22 cellular contexts compared by ENCODE assay signal in genomic region chr6:4297348-4297747, GRCh38.
DNase-seq lines count a peak whose midpoint lies in the region; ATAC-seq and TF ChIP-seq lines count a peak whose summit lies in the region.
"Had no signal": no experiment of that assay in that cellular context is flagged by ENCODE, and none has a peak within 500 bp of the region (broad histone marks: within the 10 kb centered on the region; RNA-seq: fewer than 3 reads in every experiment).

No MANE protein-coding gene starts in this region.

- peaks cover 3% of the 10 kb centered on the region in 2 experiments for H3K36me3 ChIP-seq in trophoblast cell (ENCODE audit: control insufficient read depth in 1 of 2, insufficient read depth in 2 of 2, low read length in 2 of 2)
- H3K36me3 ChIP-seq: BE2C had no signal

- H3K4me3 Mint-ChIP-seq in WTC11 = no peak overlapping the region
- H3K4me3 Mint-ChIP-seq: T-helper 17 cell had no signal

- H3K4me2 ChIP-seq in trophoblast cell (ENCODE audit: low read length) = no peak overlapping the region
- H3K4me2 ChIP-seq: PC-9 had no signal

- no peak for TF ChIP-seq CTCF in WTC11 (IDR thresholded peaks at IDR 0.05)

- H3K4ac ChIP-seq in trophoblast cell (ENCODE audit: low read depth, low read length) = no peak overlapping the region

- no CpG with 5 or more reads among the region's 7 CpGs for WGBS in trophoblast cell (ENCODE audit: extremely low coverage, insufficient coverage, insufficient read length)

- H3K27ac Mint-ChIP-seq in WTC11 = no peak overlapping the region
- H3K27ac Mint-ChIP-seq: T-helper 17 cell had no signal

- no peak overlapping the region for H2AK5ac ChIP-seq in trophoblast cell (ENCODE audit: low read length)

- DNase-seq in D341Med (ENCODE audit: low spot score) = peak; percentile 3
- DNase-seq in NCI-H2227 treated with DMSO at 0.1 percent for 48 hours (lab: John Stamatoyannopoulos, UW) = peak; percentile 32
- DNase-seq in islet precursor cell = peak; percentile 79
- peak in 1 of 2 donors; percentile 40 for DNase-seq in trophoblast cell
- DNase-seq in NCI-H69 (lab: John Stamatoyannopoulos, UW) = no peak
- no peak for DNase-seq in WTC11 (ENCODE audit: low spot score)
- DNase-seq: BE2C, DMS79, KBM-7, MM.1S, NCI-H1092, NCI-H1694, NCI-H2081 treated with DMSO at 0.1 percent for 48 hours, NCI-H524 treated with DMSO at 0.1 percent for 48 hours, PC-9, SHP77, SW 1271, T-helper 17 cell had no signal

- no peaks in the 10 kb centered on the region for H3K79me2 ChIP-seq in trophoblast cell (ENCODE audit: control insufficient read depth, insufficient read depth, low read length, poor library complexity)

- no peak overlapping the region for H4K12ac ChIP-seq in trophoblast cell (ENCODE audit: low read depth, low read length)

- H2BK5ac ChIP-seq in trophoblast cell (ENCODE audit: low read depth, low read length, poor library complexity) = no peak overlapping the region

- no peak overlapping the region for H2BK120ac ChIP-seq in trophoblast cell (ENCODE audit: insufficient read depth, low read length, poor library complexity)

- peaks cover 1% of the 10 kb centered on the region for H3K9me3 ChIP-seq in trophoblast cell (ENCODE audit: insufficient read depth, low read depth, low read length)
- H3K9me3 ChIP-seq: BE2C had no signal

- peaks cover 4% of the 10 kb centered on the region for H3K4me1 Mint-ChIP-seq in WTC11
- H3K4me1 Mint-ChIP-seq: T-helper 17 cell had no signal

- no peak overlapping the region for H3K27ac ChIP-seq in trophoblast cell (ENCODE audit: low read depth, low read length)
- H3K27ac ChIP-seq: HL-60, PC-9, SK-N-MC had no signal

- ATAC-seq in WTC11 (no peak), HG03457 (IDR thresholded peaks at IDR 0.05; ENCODE audit: unreplicated experiment) (no peak)
- ATAC-seq: HepG2, T-helper 17 cell had no signal

- no peak overlapping the region for H4K91ac ChIP-seq in trophoblast cell (ENCODE audit: low read depth, low read length)

- H3K9me3 Mint-ChIP-seq in WTC11 = peaks cover 21% of the 10 kb centered on the region

- H3K23ac ChIP-seq in trophoblast cell (ENCODE audit: low read length) = no peak overlapping the region

- H4K8ac ChIP-seq in trophoblast cell (ENCODE audit: low read depth, low read length) = no peak overlapping the region

- CTCF ChIA-PET in WTC11 (lab: Charles Lee) = no interaction called here

- POLR2A ChIA-PET in WTC11 (lab: Charles Lee) = no interaction called here

- no peaks in the 10 kb centered on the region for H3K27me3 ChIP-seq in trophoblast cell (ENCODE audit: insufficient read depth, low read length)
- H3K27me3 ChIP-seq: BE2C had no signal

- H2AFZ ChIP-seq in trophoblast cell (ENCODE audit: insufficient read depth, low read length, poor library complexity) = no peak overlapping the region
- H2AFZ ChIP-seq: PC-9 had no signal

- H2BK12ac ChIP-seq in trophoblast cell (ENCODE audit: low read length) = no peak overlapping the region

- H3K4me3 ChIP-seq in trophoblast cell (ENCODE audit: low read depth, low read length) = no peak overlapping the region
- H3K4me3 ChIP-seq: PC-9, SK-N-MC had no signal

- H3K18ac ChIP-seq in trophoblast cell (ENCODE audit: low read length) = peak overlapping the region; percentile 58

- no peak overlapping the region for H3K9ac ChIP-seq in trophoblast cell (ENCODE audit: low read length)

- no peak overlapping the region for H3K14ac ChIP-seq in trophoblast cell (ENCODE audit: low read length)

- peaks cover 2% of the 10 kb centered on the region for H3K79me1 ChIP-seq in trophoblast cell (ENCODE audit: low read length)

- H3K36me3 Mint-ChIP-seq in WTC11 = peaks cover 16% of the 10 kb centered on the region

- H3K4me1 ChIP-seq in trophoblast cell (ENCODE audit: control insufficient read depth in 1 of 2, insufficient read depth in 2 of 2, low read length in 2 of 2) = peaks cover 6 to 19% of the 10 kb centered on the region in 2 experiments
- H3K4me1 ChIP-seq: BE2C had no signal

- H3K27me3 Mint-ChIP-seq in WTC11 (ENCODE audit: low read depth) = peaks cover 5% of the 10 kb centered on the region; the same call in 1 of the 2 replicates

TF ChIP-seq in WTC11, 78 proteins besides CTCF, POLR2A, EP300 and RAD21 (continues in another document):
- TF ChIP-seq AFF4 (CRISPR knock-in tag; IDR thresholded peaks at IDR 0.05; ENCODE audit: borderline replicate concordance) (no peak), ATF1 (CRISPR knock-in tag; IDR thresholded peaks at IDR 0.05) (no peak), NR3C1 (CRISPR knock-in tag; conservative IDR thresholded peaks at IDR 0.05; ENCODE audit: low read depth) (no peak), ZNF281 (CRISPR knock-in tag; IDR thresholded peaks at IDR 0.05) (no peak), SMAD3 (CRISPR knock-in tag; IDR thresholded peaks at IDR 0.05; ENCODE audit: borderline replicate concordance) (no peak), MXD4 (CRISPR knock-in tag; IDR thresholded peaks at IDR 0.05; ENCODE audit: borderline replicate concordance) (no peak), NR2C2 (CRISPR knock-in tag; IDR thresholded peaks at IDR 0.05) (no peak), ZBTB21 (CRISPR knock-in tag; IDR thresholded peaks at IDR 0.05; ENCODE audit: borderline replicate concordance) (no peak), AR (CRISPR knock-in tag; IDR thresholded peaks at IDR 0.05) (no peak)

Comparison
In these comparisons a context has a peak if more than half of its experiments do, and no peak if none do; other contexts are left out.
1. DNase-seq: peak in D341Med (single experiment), NCI-H2227 treated with DMSO at 0.1 percent for 48 hours (single experiment) and islet precursor cell (single experiment); none in NCI-H69 (single experiment) and WTC11 (single experiment).